In genomic region chrX:2820131-2820771, GRCh38 we compare ENCODE assay signal across 18 cellular contexts. TPM values are rescaled to one million over a fixed set of nuclear protein-coding genes. Genes with fewer than 3 reads are reported as not detected.
A peak's percentile ranks its signal among the peaks of the same experiment; 100 is the strongest.
DNase-seq lines count a peak whose midpoint lies in the region; ATAC-seq, FAIRE-seq and TF ChIP-seq lines count a peak whose summit lies in the region.
"Had no signal": no experiment of that assay in that cellular context is flagged by ENCODE, and none has a peak within 500 bp of the region (broad histone marks: within the 10 kb centered on the region; RNA-seq: fewer than 3 reads in every experiment).

No MANE protein-coding gene starts in this region.

- DNase-seq in KBM-7 (peak; percentile 37), colonic mucosa (peak; percentile 35), keratinocyte (ENCODE audit: low read depth, low spot score) (no peak), osteocyte (ENCODE audit: extremely low spot score, unreplicated experiment) (peak; percentile 46), NCI-H774 (lab: John Stamatoyannopoulos, UW) (no peak), RCC 7860 (ENCODE audit: low spot score) (no peak)
- DNase-seq: DMS153; EL; NCI-H1105 treated with DMSO at 0.1 percent for 48 hours; NCI-H1694 treated with DMSO at 0.1 percent for 48 hours; NCI-H526 treated with DMSO at 0.1 percent for 48 hours; NK-92 treated with Interleukin-12 subunit alpha and Interleukin-12 subunit beta, amount 100 ng/mL, for 24 hours; SHP77 treated with DMSO at 0.1 percent for 48 hours had no signal

- H3K4me1 Mint-ChIP-seq in osteocyte (ENCODE audit: unreplicated experiment): no peaks in the 10 kb centered on the region

- no peak for ATAC-seq in GM18858 (IDR thresholded peaks at IDR 0.05; ENCODE audit: unreplicated experiment)

- no peaks in the 10 kb centered on the region for H3K36me3 ChIP-seq in colonic mucosa
- no peaks in the 10 kb centered on the region for H3K36me3 ChIP-seq in keratinocyte (ENCODE audit: control insufficient read depth in 2 of 2, extremely low read depth in 1 of 2, insufficient read depth in 2 of 2, low read length in 2 of 2)

- H3K4me3 ChIP-seq in colonic mucosa (no peak overlapping the region), keratinocyte (ENCODE audit: control insufficient read depth in 2 of 3, extremely low read depth in 1 of 3, insufficient read depth in 2 of 3, low read depth in 1 of 3, low read length in 3 of 3) (no peak overlapping the region)

- no peak overlapping the region for H3K27ac Mint-ChIP-seq in osteocyte (ENCODE audit: unreplicated experiment)

- no peaks in the 10 kb centered on the region for H4K20me1 ChIP-seq in keratinocyte (ENCODE audit: control insufficient read depth, extremely low read depth, insufficient read depth, low read length)

- intact Hi-C loops in colonic mucosa (cut with DNase I): no loop called here

- H3K9me3 ChIP-seq in colonic mucosa (no peaks in the 10 kb centered on the region), keratinocyte (ENCODE audit: control insufficient read depth, low read depth, low read length) (no peaks in the 10 kb centered on the region)
- H3K9me3 ChIP-seq: Caco-2 had no signal

- no peaks in the 10 kb centered on the region for H3K9me3 Mint-ChIP-seq in osteocyte (ENCODE audit: unreplicated experiment)

- H3K27ac ChIP-seq in colonic mucosa (no peak overlapping the region), keratinocyte (ENCODE audit: control insufficient read depth, insufficient read depth, low read length) (no peak overlapping the region)
- H3K27ac ChIP-seq: C4-2B had no signal

- H3K36me3 Mint-ChIP-seq in osteocyte (ENCODE audit: unreplicated experiment): no peaks in the 10 kb centered on the region

- H3K27me3 ChIP-seq in colonic mucosa (no peaks in the 10 kb centered on the region), keratinocyte (ENCODE audit: control insufficient read depth, extremely low read depth, insufficient read depth, low read length) (no peaks in the 10 kb centered on the region)

- H3K9me1 ChIP-seq in keratinocyte (ENCODE audit: control insufficient read depth, extremely low read depth, insufficient read depth, low read length): no peaks in the 10 kb centered on the region

- no peaks in the 10 kb centered on the region for H3K79me2 ChIP-seq in keratinocyte (ENCODE audit: control insufficient read depth, insufficient read depth, low read length)

- H3K27me3 Mint-ChIP-seq in osteocyte (ENCODE audit: unreplicated experiment): no peaks in the 10 kb centered on the region

- in situ Hi-C loops in KBM-7 (cut with MboI; ENCODE audit: low pct_unique_long_range_greater_than_20kb, low sequenced_read_pairs): no loop called here

- H3K4me2 ChIP-seq in keratinocyte (ENCODE audit: control insufficient read depth, extremely low read depth, insufficient read depth, low read depth, low read length): peak overlapping the region; percentile 9

- no peak overlapping the region for H2AFZ ChIP-seq in keratinocyte (ENCODE audit: control insufficient read depth, low read length)

- no peak overlapping the region for H3K9ac ChIP-seq in colonic mucosa (ENCODE audit: low read depth in 2 of 2, low read length in 2 of 2)
- no peak overlapping the region for H3K9ac ChIP-seq in keratinocyte (ENCODE audit: control insufficient read depth, extremely low read depth, insufficient read depth, low read length)

- TF ChIP-seq CTCF in colonic mucosa (IDR thresholded peaks at IDR 0.05): no peak
- no peak for TF ChIP-seq CTCF in keratinocyte (optimal IDR thresholded peaks at IDR 0.05 in 1 of 3, IDR thresholded peaks at IDR 0.05 in 1 of 3, conservative IDR thresholded peaks at IDR 0.05 in 1 of 3; ENCODE audit: extremely low read depth in 1 of 3, insufficient read depth in 2 of 3, low read length in 3 of 3)
- no peak for TF ChIP-seq CTCF in osteocyte (IDR thresholded peaks at IDR 0.05)

- dilution Hi-C loops in keratinocyte (cut with MboI; ENCODE audit: extremely low pct_ligation_motif_present, low sequenced_read_pairs): no loop called here

- H3K4me3 Mint-ChIP-seq in osteocyte (ENCODE audit: unreplicated experiment): no peak overlapping the region

- FAIRE-seq in keratinocyte (lab: Jason Lieb, UNC) (no peak), RCC 7860 (lab: Jason Lieb, UNC) (no peak)
- FAIRE-seq: H54 had no signal

- no peaks in the 10 kb centered on the region for H3K4me1 ChIP-seq in colonic mucosa
- peaks cover 6% of the 10 kb centered on the region for H3K4me1 ChIP-seq in keratinocyte (ENCODE audit: control insufficient read depth, extremely low read depth, insufficient read depth, low read length)
- H3K4me1 ChIP-seq: Caco-2 had no signal

RNA-seq across cellular contexts. Expression of gene GYG2, which starts 8.5 kb away (rescaled TPM):
- total RNA-seq in colonic mucosa: 10 to 100 TPM; 12.8 to 22.0 TPM
- polyA plus RNA-seq in keratinocyte: 0.05 to 0.08 TPM in 2 of 3 replicates, not detected in the other
- not detected for polyA plus RNA-seq in keratinocyte (2011; ENCODE audit: low read depth)
- polyA plus RNA-seq in keratinocyte (2011; cell fraction: cytosol; rRNA removed): 0.07 TPM in 1 of 2 replicates, not detected in the other
- polyA plus RNA-seq in keratinocyte (2011; cell fraction: nucleus; rRNA removed): not detected in 2 replicates
- not detected in 2 replicates for polyA plus RNA-seq in keratinocyte (2012; ENCODE audit: low replicate concordance)
- 0.10 to 0.54 TPM (median 0.10 TPM) in 3 replicates for polyA minus RNA-seq in keratinocyte
- not detected for polyA minus RNA-seq in keratinocyte (2011; cell fraction: cytosol; rRNA and poly(A)+ RNA removed)
- not detected in 2 replicates for polyA minus RNA-seq in keratinocyte (2011; cell fraction: nucleus; rRNA and poly(A)+ RNA removed)
- total RNA-seq in osteocyte: 9.7 and 11.8 TPM in 2 replicates
- total RNA-seq: OCI-LY7 had no signal

Comparison
In these comparisons a context has a peak if more than half of its experiments do, and no peak if none do; other contexts are left out.
1. DNase-seq: peak in KBM-7 (single experiment), colonic mucosa (single experiment) and osteocyte (single experiment); none in keratinocyte (single experiment), NCI-H774 (single experiment) and RCC 7860 (single experiment).